Comparison of ENCODE assay signal across 16 cellular contexts in the genomic region with DNA sequence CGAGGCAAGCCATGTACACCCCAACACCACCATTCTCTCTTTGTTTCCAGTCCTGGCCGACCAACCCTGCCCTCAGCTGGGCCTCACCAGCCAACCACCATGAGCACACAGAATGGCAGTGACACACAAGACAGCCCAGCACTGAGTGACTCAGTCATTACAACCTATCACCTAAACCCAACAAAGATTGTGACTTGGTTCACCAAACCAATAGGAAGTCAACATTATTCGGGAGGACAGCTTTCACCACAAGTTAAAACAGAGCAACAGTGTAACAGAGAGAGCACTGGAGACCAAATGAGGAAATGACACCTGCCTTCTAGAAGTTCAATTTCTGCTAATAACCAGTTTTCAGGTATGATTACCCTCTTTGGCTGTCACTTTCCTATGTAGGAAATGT.
A peak's percentile ranks its signal among the peaks of the same experiment; 100 is the strongest.
DNase-seq lines count a peak whose midpoint lies in the region; ATAC-seq, FAIRE-seq and TF ChIP-seq lines count a peak whose summit lies in the region.
"Had no signal": no experiment of that assay in that cellular context is flagged by ENCODE, and none has a peak within 500 bp of the region (broad histone marks: within the 10 kb centered on the region; RNA-seq: fewer than 3 reads in every experiment).

No MANE protein-coding gene starts in this region.

- H3K9me3 Mint-ChIP-seq in CD4-positive, alpha-beta T cell = no peaks in the 10 kb centered on the region

- POLR2A ChIA-PET in CD4-positive, alpha-beta T cell (lab: Charles Lee) = no interaction called here

- no peaks in the 10 kb centered on the region for H3K4me1 Mint-ChIP-seq in CD4-positive, alpha-beta T cell (ENCODE audit: low read depth)

- no peaks in the 10 kb centered on the region for H3K9me3 ChIP-seq in Peyer's patch
- no peaks in the 10 kb centered on the region for H3K9me3 ChIP-seq in small intestine (ENCODE audit: control insufficient read depth, low read depth)
- H3K9me3 ChIP-seq in CD4-positive, alpha-beta T cell (ENCODE audit: control insufficient read depth, low read length) = no peaks in the 10 kb centered on the region
- H3K9me3 ChIP-seq: breast epithelium, pancreas, SK-N-SH had no signal

- H3K27me3 ChIP-seq in Peyer's patch = no peaks in the 10 kb centered on the region
- H3K27me3 ChIP-seq in small intestine (ENCODE audit: control insufficient read depth in 2 of 2, insufficient read depth in 2 of 2, low read length in 2 of 2) = no peaks in the 10 kb centered on the region
- H3K27me3 ChIP-seq in CD4-positive, alpha-beta T cell (ENCODE audit: control insufficient read depth, insufficient read depth, low read length) = no peaks in the 10 kb centered on the region
- H3K27me3 ChIP-seq: BLaER1 treated with 17β-estradiol and CSF1 and Interleukin-3, amounts not matched to agents 10 nM and 100 nM; breast epithelium; pancreas had no signal

- no peak for TF ChIP-seq CTCF in Peyer's patch (IDR thresholded peaks at IDR 0.05)
- no peak for TF ChIP-seq CTCF in CD4-positive, alpha-beta T cell (IDR thresholded peaks at IDR 0.05)

- FAIRE-seq in small intestine (lab: Jason Lieb, UNC) = no peak
- FAIRE-seq: pancreas had no signal

- H3K4me3 Mint-ChIP-seq in CD4-positive, alpha-beta T cell = no peak overlapping the region

- CTCF ChIA-PET in CD4-positive, alpha-beta T cell (lab: Charles Lee) = no interaction called here

- H3K27me3 Mint-ChIP-seq in CD4-positive, alpha-beta T cell = no peaks in the 10 kb centered on the region

- H3K27ac ChIP-seq in Peyer's patch = peak overlapping the region in 3 of 4 donors; percentile 41 to 82 (median 69)
- H3K27ac ChIP-seq in small intestine (ENCODE audit: low read depth in 1 of 2, low read length in 1 of 2) = peak overlapping the region; percentile 51 to 80
- H3K27ac ChIP-seq in CD4-positive, alpha-beta T cell (ENCODE audit: low read depth, low read length) = no peak overlapping the region
- H3K27ac ChIP-seq: BLaER1 treated with 17β-estradiol and CSF1 and Interleukin-3, amounts not matched to agents 10 nM and 100 nM; breast epithelium; pancreas had no signal

- intact Hi-C loops in CD4-positive, alpha-beta T cell (cut with DNase I, micrococcal nuclease) = no loop called here

- 57 to 73% (median 72%) methylated on average over 3 of the region's 3 CpGs for WGBS in small intestine, 3 donors

- peak in 1 of 2 donors; percentile 40 for TF ChIP-seq POLR2A in Peyer's patch (IDR thresholded peaks at IDR 0.05)

- H3K4me1 ChIP-seq in Peyer's patch (peaks cover 0 to 14% (median 0%) of the 10 kb centered on the region in 4 donors), small intestine (ENCODE audit: control insufficient read depth in 2 of 2, insufficient read depth in 1 of 2, low read depth in 1 of 2, low read length in 1 of 2) (peaks cover 4 to 5% of the 10 kb centered on the region in 2 donors)
- H3K4me1 ChIP-seq: breast epithelium, pancreas had no signal

- H3K36me3 ChIP-seq in Peyer's patch (no peaks in the 10 kb centered on the region), small intestine (ENCODE audit: control insufficient read depth in 2 of 2, insufficient read depth in 2 of 2, low read length in 2 of 2) (no peaks in the 10 kb centered on the region)
- H3K36me3 ChIP-seq: breast epithelium, pancreas had no signal

- H3K36me3 Mint-ChIP-seq in CD4-positive, alpha-beta T cell (ENCODE audit: low read depth) = no peaks in the 10 kb centered on the region

- DNase-seq in Peyer's patch (peak in 1 of 3 donors; percentile 64), small intestine (peak; percentile 79), AG08396 (ENCODE audit: low spot score) (no peak)
- DNase-seq in CD4-positive, alpha-beta T cell = no peak
- DNase-seq: activated naive CD4-positive, alpha-beta T cell treated with anti-CD3 and anti-CD28 coated beads, Interleukin-2, amount 50 U/mL, for 16 hours; left cardiac atrium; NCI-H510A; OCI-M1; pancreas; SK-N-SH had no signal

- no peak overlapping the region for H3K27ac Mint-ChIP-seq in CD4-positive, alpha-beta T cell

- H3K4me3 ChIP-seq in Peyer's patch = no peak overlapping the region
- H3K4me3 ChIP-seq in small intestine (ENCODE audit: low read depth in 1 of 2, low read length in 2 of 2) = no peak overlapping the region
- H3K4me3 ChIP-seq: BLaER1 treated with 17β-estradiol and CSF1 and Interleukin-3, amounts not matched to agents 10 nM and 100 nM; breast epithelium; pancreas; smooth muscle cell had no signal

- ATAC-seq in GM18511 (IDR thresholded peaks at IDR 0.05; ENCODE audit: unreplicated experiment) (peak; percentile 51), GM21786 (IDR thresholded peaks at IDR 0.05; ENCODE audit: unreplicated experiment) (peak; percentile 38), GM18861 (IDR thresholded peaks at IDR 0.05; ENCODE audit: unreplicated experiment) (no peak)
- ATAC-seq in CD4-positive, alpha-beta T cell (ENCODE audit: poor library complexity) = no peak

Comparison
In these comparisons a context has a peak if more than half of its experiments do, and no peak if none do; other contexts are left out.
1. ATAC-seq: peak in GM18511 (single experiment) and GM21786 (single experiment); none in CD4-positive, alpha-beta T cell (single experiment) and GM18861 (single experiment).